8 cellular contexts compared by ENCODE assay signal in the genomic region with DNA sequence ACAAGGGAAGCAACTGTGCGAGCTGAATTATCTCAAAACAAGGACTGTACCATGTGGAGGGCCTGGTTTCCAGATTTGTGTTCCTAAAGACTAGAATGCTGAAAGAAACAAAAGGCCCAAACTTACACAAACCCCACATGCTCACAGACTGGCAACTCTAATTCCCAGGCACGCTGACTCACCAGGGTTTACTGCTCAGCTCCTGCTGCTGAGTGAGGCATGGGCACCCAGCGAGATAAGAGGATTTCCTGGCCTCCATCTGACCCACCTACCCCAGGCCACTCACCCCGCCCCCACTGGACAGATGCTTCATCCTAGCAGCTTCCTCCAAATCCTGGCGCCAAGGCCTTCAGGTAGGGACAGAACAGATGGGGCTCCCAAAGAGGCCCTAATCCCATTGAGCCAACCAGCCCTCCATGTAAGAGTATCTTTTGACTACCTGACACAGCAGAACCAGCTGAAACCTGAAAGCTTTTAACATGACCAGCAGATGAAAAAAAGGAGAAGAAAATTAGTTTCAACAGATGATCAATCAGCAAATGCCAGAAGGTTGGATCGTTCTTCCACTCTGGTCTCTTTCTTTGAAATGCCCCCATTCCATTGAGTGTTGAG. TPM values are rescaled to one million over a fixed set of nuclear protein-coding genes. Genes with fewer than 3 reads are reported as not detected.
DNase-seq lines count a peak whose midpoint lies in the region; ATAC-seq and TF ChIP-seq lines count a peak whose summit lies in the region.

No MANE protein-coding gene starts in this region.

- H3K27me3 ChIP-seq in dorsolateral prefrontal cortex (no peaks in the 10 kb centered on the region), muscle layer of duodenum (ENCODE audit: low read depth, low read length) (no peaks in the 10 kb centered on the region)

- peaks cover 8 to 15% of the 10 kb centered on the region in 2 donors for H3K36me3 ChIP-seq in muscle layer of duodenum (ENCODE audit: control insufficient read depth in 1 of 2, insufficient read depth in 2 of 2, low read length in 2 of 2)

- peak overlapping the region; percentile 62 to 98 for H3K27ac Mint-ChIP-seq in activated naive CD4-positive, alpha-beta T cell treated with anti-CD3 and anti-CD28 coated beads, Interleukin-2, amount 50 U/mL, for 72 hours

- H3K4me3 ChIP-seq in dorsolateral prefrontal cortex (no peak overlapping the region), muscle layer of duodenum (ENCODE audit: low read depth in 1 of 2, low read length in 2 of 2) (no peak overlapping the region)

- no peak for TF ChIP-seq CTCF in dorsolateral prefrontal cortex (IDR thresholded peaks at IDR 0.05 in 54 of 56, conservative IDR thresholded peaks at IDR 0.05 in 2 of 56; ENCODE audit: low read depth in 1 of 56, partially characterized antibody in 56 of 56)

- no peaks in the 10 kb centered on the region for H3K9me3 Mint-ChIP-seq in activated naive CD4-positive, alpha-beta T cell treated with anti-CD3 and anti-CD28 coated beads, Interleukin-2, amount 50 U/mL, for 72 hours

- no peaks in the 10 kb centered on the region for H3K9me3 ChIP-seq in muscle layer of duodenum (ENCODE audit: control insufficient read depth in 1 of 2, low read length in 2 of 2)

- peaks cover 49 to 59% of the 10 kb centered on the region in 2 donors for H3K4me1 ChIP-seq in muscle layer of duodenum (ENCODE audit: control insufficient read depth in 1 of 2, insufficient read depth in 2 of 2, low read length in 2 of 2)

- peak; percentile 58 to 90 for ATAC-seq in activated naive CD4-positive, alpha-beta T cell treated with anti-CD3 and anti-CD28 coated beads, Interleukin-2, amount 50 U/mL, for 72 hours
- ATAC-seq in GM19467 (IDR thresholded peaks at IDR 0.05; ENCODE audit: unreplicated experiment): no peak
- no peak for ATAC-seq in HG03442 (IDR thresholded peaks at IDR 0.05; ENCODE audit: unreplicated experiment)

- peak overlapping the region in 32 of 59 donors; percentile 3 to 77 (median 28) for H3K27ac ChIP-seq in dorsolateral prefrontal cortex
- H3K27ac ChIP-seq in muscle layer of duodenum (ENCODE audit: low read length): peak overlapping the region; percentile 81

- peaks cover 10 to 15% of the 10 kb centered on the region in 2 donors for H3K36me3 Mint-ChIP-seq in activated naive CD4-positive, alpha-beta T cell treated with anti-CD3 and anti-CD28 coated beads, Interleukin-2, amount 50 U/mL, for 72 hours

- intact Hi-C loops in dorsolateral prefrontal cortex (cut with DNase I): loop anchor here in 1 of 2 donors (5.0 kb wide), 1 partner anchor 216 kb away; no protein-coding TSS in a partner anchor

- DNase-seq in activated naive CD4-positive, alpha-beta T cell treated with anti-CD3 and anti-CD28 coated beads, Interleukin-2, amount 50 U/mL, for 72 hours (ENCODE audit: low spot score in 2 of 2): peak in 1 of 2 donors; percentile 61
- DNase-seq in activated naive CD4-positive, alpha-beta T cell treated with anti-CD3 and anti-CD28 coated beads, Interleukin-2, amount 50 U/mL, for 16 hours: no peak
- peak; percentile 68 for DNase-seq in OCI-M1 (lab: John Stamatoyannopoulos, UW)
- DNase-seq in dorsolateral prefrontal cortex: peak in 5 of 10 donors; percentile 21 to 58 (median 43)
- DNase-seq in stimulated activated CD4-positive, alpha-beta T cell treated with anti-CD3 and anti-CD28 coated beads, Interleukin-15, amount 100 ng/mL, for 24 hours: no peak

RNA-seq across cellular contexts. Expression of a gene that starts 33.9 kb away (rescaled TPM):
- 10 to 100 TPM in 1 of 2 donors, 1 to 10 TPM in 1; 4.2 to 10.9 TPM for total RNA-seq in activated naive CD4-positive, alpha-beta T cell treated with anti-CD3 and anti-CD28 coated beads, Interleukin-2, amount 50 U/mL, for 72 hours
- total RNA-seq in dorsolateral prefrontal cortex: 10 to 100 TPM in 119 of 120 experiments, 1 to 10 TPM in 1; 9.7 to 23.3 (median 14.8) TPM

RNA-seq across cellular contexts. Expression of a gene that starts 34.3 kb away (rescaled TPM):
- 10 to 100 TPM; 19.4 to 20.9 TPM for total RNA-seq in activated naive CD4-positive, alpha-beta T cell treated with anti-CD3 and anti-CD28 coated beads, Interleukin-2, amount 50 U/mL, for 72 hours
- total RNA-seq in dorsolateral prefrontal cortex: 10 to 100 TPM; 15.4 to 38.4 (median 24.8) TPM

RNA-seq across cellular contexts. Expression of a gene that starts 59.9 kb away (rescaled TPM):
- total RNA-seq in activated naive CD4-positive, alpha-beta T cell treated with anti-CD3 and anti-CD28 coated beads, Interleukin-2, amount 50 U/mL, for 72 hours: 10 to 100 TPM; 18.5 to 18.9 TPM
- total RNA-seq in dorsolateral prefrontal cortex: 1 to 10 TPM; 1.6 to 9.0 (median 4.8) TPM

RNA-seq across cellular contexts. Expression of a gene that starts 60.0 kb away (rescaled TPM):
- 10 to 100 TPM; 19.6 to 36.2 TPM for total RNA-seq in activated naive CD4-positive, alpha-beta T cell treated with anti-CD3 and anti-CD28 coated beads, Interleukin-2, amount 50 U/mL, for 72 hours
- total RNA-seq in dorsolateral prefrontal cortex: 10 to 100 TPM; 10.9 to 36.9 (median 19.8) TPM

Comparison
In these comparisons a context has a peak if more than half of its experiments do, and no peak if none do; other contexts are left out.
1. ATAC-seq: peak in activated naive CD4-positive, alpha-beta T cell treated with anti-CD3 and anti-CD28 coated beads, Interleukin-2, amount 50 U/mL, for 72 hours (2 of 2); none in GM19467 (single experiment) and HG03442 (single experiment).